ENCODE assay signal across 13 cellular contexts in genomic region chr1:3539707-3540425, GRCh38.
A peak's percentile ranks its signal among the peaks of the same experiment; 100 is the strongest.
DNase-seq lines count a peak whose midpoint lies in the region; ATAC-seq and TF ChIP-seq lines count a peak whose summit lies in the region.
"Had no signal": no experiment of that assay in that cellular context is flagged by ENCODE, and none has a peak within 500 bp of the region (broad histone marks: within the 10 kb centered on the region; RNA-seq: fewer than 3 reads in every experiment).

No MANE protein-coding gene starts in this region.

- H3K9me3 ChIP-seq in PC-9 (ENCODE audit: insufficient read depth, low read depth) (no peaks in the 10 kb centered on the region), mesenchymal stem cell (ENCODE audit: control insufficient read depth, low read length) (no peaks in the 10 kb centered on the region), thyroid gland (no peaks in the 10 kb centered on the region)
- H3K9me3 ChIP-seq: colonic mucosa had no signal

- peaks cover 37% of the 10 kb centered on the region for H3F3A ChIP-seq in PC-9 (ENCODE audit: insufficient read depth, low read depth)

- intact Hi-C loops in PC-9 (cut with micrococcal nuclease; ENCODE audit: unreplicated experiment) (loop anchor here (5.0 kb wide), 1 partner anchor 78 kb away; no protein-coding TSS in a partner anchor), dorsolateral prefrontal cortex (cut with DNase I) (no loop called here), thyroid gland (cut with DNase I) (no loop called here)

- no peak overlapping the region for H3K4me3 ChIP-seq in PC-9
- H3K4me3 ChIP-seq in dorsolateral prefrontal cortex: no peak overlapping the region
- no peak overlapping the region for H3K4me3 ChIP-seq in mesenchymal stem cell (ENCODE audit: insufficient read depth in 1 of 2, low read depth in 1 of 2, low read length in 2 of 2)
- H3K4me3 ChIP-seq in thyroid gland (replicated peaks in 1 of 3): no peak overlapping the region
- H3K4me3 ChIP-seq: colonic mucosa had no signal

- H3K79me2 ChIP-seq in PC-9 (ENCODE audit: low read depth): peaks cover 16% of the 10 kb centered on the region

- H4K91ac ChIP-seq in mesenchymal stem cell (ENCODE audit: low read length): no peak overlapping the region

- H3K4me1 Mint-ChIP-seq in effector memory CD8-positive, alpha-beta T cell (ENCODE audit: low read depth in 2 of 2): no peaks in the 10 kb centered on the region

- no peaks in the 10 kb centered on the region for H3K27me3 ChIP-seq in PC-9 (ENCODE audit: insufficient read depth, low read depth)
- H3K27me3 ChIP-seq in dorsolateral prefrontal cortex: peaks cover 0 to 2% (median 0%) of the 10 kb centered on the region in 45 donors
- peaks cover 0 to 68% of the 10 kb centered on the region in 2 experiments for H3K27me3 ChIP-seq in mesenchymal stem cell (ENCODE audit: control insufficient read depth in 1 of 2, insufficient read depth in 1 of 2, low read length in 2 of 2)
- H3K27me3 ChIP-seq in thyroid gland: no peaks in the 10 kb centered on the region
- H3K27me3 ChIP-seq: colonic mucosa had no signal

- no TSS peak for BruUV-seq in PC-9 (replicated peaks; lab: Mats Ljungman, UMichigan)

- H4K20me1 ChIP-seq in PC-9 (ENCODE audit: insufficient read depth): no peaks in the 10 kb centered on the region

- H3K9me2 ChIP-seq in PC-9 (ENCODE audit: insufficient read depth): no peaks in the 10 kb centered on the region

- no peak overlapping the region for H3K23ac ChIP-seq in mesenchymal stem cell (ENCODE audit: low read length in 2 of 2)

- H3K27ac ChIP-seq in PC-9 (no peak overlapping the region), dorsolateral prefrontal cortex (peak overlapping the region in 36 of 59 donors; percentile 6 to 78 (median 55)), mesenchymal stem cell (ENCODE audit: low read length, poor library complexity, severe bottlenecking) (no peak overlapping the region), thyroid gland (peak overlapping the region in 2 of 3 donors; percentile 30 to 61)
- H3K27ac ChIP-seq: colonic mucosa had no signal

- H3K4me3 Mint-ChIP-seq in effector memory CD8-positive, alpha-beta T cell: no peak overlapping the region
- H3K4me3 Mint-ChIP-seq: activated T-helper 1 cell treated with anti-CD3 and anti-CD28 coated beads, Interleukin-12 subunit alpha, Interleukin-12 subunit beta, Interleukin-2, Interleukin-4 antibody, amounts not matched to agents 30 ng/mL and 10 ng/mL and 1 ng/mL, durations not matched to agents 14 hours and 24 hours and 36 hours; stimulated activated naive CD8-positive, alpha-beta T cell treated with anti-CD3 and anti-CD28 coated beads, Interleukin-15, Interleukin-2, amounts not matched to agents 100 ng/mL and 50 ng/mL, for 24 hours had no signal

- H4K8ac ChIP-seq in mesenchymal stem cell (ENCODE audit: low read length): no peak overlapping the region

- no peak overlapping the region for H3K4ac ChIP-seq in mesenchymal stem cell (ENCODE audit: low read depth in 1 of 2, low read length in 2 of 2)

- H3K9me3 Mint-ChIP-seq in effector memory CD8-positive, alpha-beta T cell: no peaks in the 10 kb centered on the region
- H3K9me3 Mint-ChIP-seq: activated T-helper 1 cell treated with anti-CD3 and anti-CD28 coated beads, Interleukin-12 subunit alpha, Interleukin-12 subunit beta, Interleukin-2, Interleukin-4 antibody, amounts not matched to agents 30 ng/mL and 10 ng/mL and 1 ng/mL, durations not matched to agents 14 hours and 24 hours and 36 hours; stimulated activated naive CD8-positive, alpha-beta T cell treated with anti-CD3 and anti-CD28 coated beads, Interleukin-15, Interleukin-2, amounts not matched to agents 100 ng/mL and 50 ng/mL, for 24 hours had no signal

- CTCF ChIA-PET in PC-9 (lab: Charles Lee): no interaction called here

- H2AK5ac ChIP-seq in mesenchymal stem cell (ENCODE audit: low read length, severe bottlenecking): no peak overlapping the region

- H3K36me3 ChIP-seq in PC-9 (ENCODE audit: low read depth) (no peaks in the 10 kb centered on the region), mesenchymal stem cell (ENCODE audit: control insufficient read depth in 1 of 2, insufficient read depth in 2 of 2, low read depth in 1 of 2, low read length in 2 of 2) (peaks cover 0 to 6% of the 10 kb centered on the region in 2 experiments), thyroid gland (no peaks in the 10 kb centered on the region)
- H3K36me3 ChIP-seq: colonic mucosa had no signal

- no peak for TF ChIP-seq POLR2A in thyroid gland (IDR thresholded peaks at IDR 0.05)

- no peak overlapping the region for H2BK120ac ChIP-seq in mesenchymal stem cell (ENCODE audit: low read depth, low read length)

- peaks cover 44% of the 10 kb centered on the region for H3K4me1 ChIP-seq in PC-9 (replicated peaks; ENCODE audit: insufficient read depth)
- peaks cover 27% of the 10 kb centered on the region for H3K4me1 ChIP-seq in mesenchymal stem cell (ENCODE audit: control insufficient read depth, insufficient read depth, low read depth, low read length)
- H3K4me1 ChIP-seq in thyroid gland: peaks cover 0 to 28% of the 10 kb centered on the region in 2 donors
- H3K4me1 ChIP-seq: colonic mucosa had no signal

- 84% methylated on average over 24 of the region's 24 CpGs for WGBS in mesenchymal stem cell
- WGBS in thyroid gland, 2 donors: 69 to 73% methylated on average over 14 to 22 of the region's 24 CpGs

- no peak overlapping the region for H3K9ac ChIP-seq in mesenchymal stem cell (ENCODE audit: low read length)

- no peak overlapping the region for H3K14ac ChIP-seq in mesenchymal stem cell (ENCODE audit: low read length in 2 of 2)

- H3K27ac Mint-ChIP-seq in effector memory CD8-positive, alpha-beta T cell: no peak overlapping the region
- H3K27ac Mint-ChIP-seq: activated T-helper 1 cell treated with anti-CD3 and anti-CD28 coated beads, Interleukin-12 subunit alpha, Interleukin-12 subunit beta, Interleukin-2, Interleukin-4 antibody, amounts not matched to agents 30 ng/mL and 10 ng/mL and 1 ng/mL, durations not matched to agents 14 hours and 24 hours and 36 hours; stimulated activated naive CD8-positive, alpha-beta T cell treated with anti-CD3 and anti-CD28 coated beads, Interleukin-15, Interleukin-2, amounts not matched to agents 100 ng/mL and 50 ng/mL, for 24 hours had no signal

- H3K4me2 ChIP-seq in PC-9 (0 out of 2 replicates have a peak overlapping the region, but pooled peaks have one; percentile 77), mesenchymal stem cell (ENCODE audit: low read length, poor library complexity, severe bottlenecking) (no peak overlapping the region)

- DNase-seq in PC-9 (peak in 1 of 2 experiments; percentile 86), dorsolateral prefrontal cortex (peak in 5 of 10 donors; percentile 24 to 45 (median 37)), mesenchymal stem cell (no peak), thyroid gland (peak in 1 of 2 donors; percentile 36), hippocampal formation (lab: John Stamatoyannopoulos, UW) (no peak)
- DNase-seq in effector memory CD8-positive, alpha-beta T cell: no peak
- DNase-seq: Calu3, colonic mucosa, NCI-H2029 treated with DMSO at 0.1 percent for 48 hours had no signal

- POLR2A ChIA-PET in PC-9 (lab: Charles Lee; ENCODE audit: unreplicated experiment): no interaction called here

- H2BK5ac ChIP-seq in mesenchymal stem cell (ENCODE audit: low read depth, low read length, poor library complexity, severe bottlenecking): no peak overlapping the region

- no peaks in the 10 kb centered on the region for H3K36me3 Mint-ChIP-seq in effector memory CD8-positive, alpha-beta T cell (ENCODE audit: insufficient read depth)

- TF ChIP-seq CTCF in PC-9 (conservative IDR thresholded peaks at IDR 0.05) (no peak), dorsolateral prefrontal cortex (IDR thresholded peaks at IDR 0.05 in 54 of 56, conservative IDR thresholded peaks at IDR 0.05 in 2 of 56; ENCODE audit: low read depth in 1 of 56, partially characterized antibody in 56 of 56) (no peak), thyroid gland (IDR thresholded peaks at IDR 0.05) (no peak)

- H2BK15ac ChIP-seq in mesenchymal stem cell (ENCODE audit: low read depth, poor library complexity, severe bottlenecking): peak overlapping the region; percentile 57

- no peaks in the 10 kb centered on the region for H3K27me3 Mint-ChIP-seq in effector memory CD8-positive, alpha-beta T cell
- H3K27me3 Mint-ChIP-seq: stimulated activated naive CD8-positive, alpha-beta T cell treated with anti-CD3 and anti-CD28 coated beads, Interleukin-15, Interleukin-2, amounts not matched to agents 100 ng/mL and 50 ng/mL, for 24 hours had no signal

- H3K79me1 ChIP-seq in mesenchymal stem cell (replicated peaks; ENCODE audit: low read length, poor library complexity, severe bottlenecking): no peaks in the 10 kb centered on the region

- H2BK12ac ChIP-seq in mesenchymal stem cell (ENCODE audit: low read length in 2 of 2): no peak overlapping the region

- H2AFZ ChIP-seq in PC-9 (no peak overlapping the region), mesenchymal stem cell (ENCODE audit: low read depth, low read length) (no peak overlapping the region)

- no peak for ATAC-seq in HG03571 (IDR thresholded peaks at IDR 0.05; ENCODE audit: unreplicated experiment)
- no peak for ATAC-seq in effector memory CD8-positive, alpha-beta T cell (replicated peaks)
- ATAC-seq: Panc1 had no signal

- H3K18ac ChIP-seq in mesenchymal stem cell (ENCODE audit: low read depth in 1 of 2, low read length in 2 of 2): no peak overlapping the region

Comparison
In these comparisons a context has a peak if more than half of its experiments do, and no peak if none do; other contexts are left out.
1. H3K27ac ChIP-seq: peak in dorsolateral prefrontal cortex (36 of 59) and thyroid gland (2 of 3); none in PC-9 (single experiment) and mesenchymal stem cell (single experiment).